8 cellular contexts compared by ENCODE assay signal in genomic region chr1:60463786-60464185, GRCh38.
"Had no signal": no experiment of that assay in that cellular context is flagged by ENCODE, and none has a peak within 500 bp of the region (broad histone marks: within the 10 kb centered on the region; RNA-seq: fewer than 3 reads in every experiment).

No MANE protein-coding gene starts in this region.

- DNase-seq: GM23248, GOT3, H7, HFFc6 had no signal

- H3K36me3 ChIP-seq: HAP-1 had no signal

- H3K9me3 ChIP-seq: HAP-1 had no signal

- ATAC-seq: HCT116, HepG2 had no signal

- H3K4me3 ChIP-seq: GM23248, HAP-1 had no signal

- H3K4me1 ChIP-seq: HAP-1 had no signal

- H3K27ac ChIP-seq: GM23248, HL-60 had no signal
